In genomic region chr16:86499889-86500707, GRCh38 we compare ENCODE assay signal across 22 cellular contexts. TPM values are rescaled to one million over a fixed set of nuclear protein-coding genes. Genes with fewer than 3 reads are reported as not detected.
DNase-seq lines count a peak whose midpoint lies in the region; ATAC-seq and TF ChIP-seq lines count a peak whose summit lies in the region.
"Had no signal": no experiment of that assay in that cellular context is flagged by ENCODE, and none has a peak within 500 bp of the region (broad histone marks: within the 10 kb centered on the region; RNA-seq: fewer than 3 reads in every experiment).

No MANE protein-coding gene starts in this region.

- H3K27me3 ChIP-seq in Peyer's patch = peaks cover 0 to 24% of the 10 kb centered on the region in 2 donors
- peaks cover 71% of the 10 kb centered on the region for H3K27me3 ChIP-seq in gastroesophageal sphincter
- peaks cover 5 to 8% of the 10 kb centered on the region in 2 donors for H3K27me3 ChIP-seq in muscle layer of colon (ENCODE audit: control insufficient read depth in 1 of 2, insufficient read depth in 2 of 2, low read length in 2 of 2)
- peaks cover 0 to 5% of the 10 kb centered on the region in 2 donors for H3K27me3 ChIP-seq in stomach smooth muscle (ENCODE audit: control insufficient read depth in 1 of 2, insufficient read depth in 2 of 2, low read length in 2 of 2)
- peaks cover 39% of the 10 kb centered on the region for H3K27me3 ChIP-seq in ascending aorta

- TF ChIP-seq EP300 in gastroesophageal sphincter (IDR thresholded peaks at IDR 0.05) = no peak

- peak overlapping the region in 1 of 4 donors; percentile 11 for H3K4me3 ChIP-seq in Peyer's patch
- peak overlapping the region in 1 of 2 donors; percentile 62 for H3K4me3 ChIP-seq in gastroesophageal sphincter
- peak overlapping the region in 1 of 2 donors; percentile 95 for H3K4me3 ChIP-seq in muscle layer of colon (ENCODE audit: low read depth in 1 of 2, low read length in 2 of 2)
- H3K4me3 ChIP-seq in stomach smooth muscle (ENCODE audit: low read length in 2 of 2) = peak overlapping the region; percentile 86 to 96
- H3K4me3 ChIP-seq in ascending aorta = no peak overlapping the region
- H3K4me3 ChIP-seq: heart right ventricle, spleen had no signal

- H3K9me3 ChIP-seq in Peyer's patch (no peaks in the 10 kb centered on the region), gastroesophageal sphincter (no peaks in the 10 kb centered on the region), muscle layer of colon (ENCODE audit: low read length) (no peaks in the 10 kb centered on the region), stomach smooth muscle (ENCODE audit: control insufficient read depth in 2 of 2, low read length in 2 of 2) (no peaks in the 10 kb centered on the region), ascending aorta (no peaks in the 10 kb centered on the region)
- H3K9me3 ChIP-seq: heart right ventricle, spleen had no signal

- intact Hi-C loops in ascending aorta (cut with DNase I) = loop anchor here (2.0 kb wide), 1 partner anchor 71 kb away; no protein-coding TSS in a partner anchor

- 28 to 33% methylated on average over 5 to 6 of the region's 16 CpGs for WGBS in gastroesophageal sphincter (ENCODE audit: low coverage in 1 of 2), 2 donors

- ATAC-seq in gastroesophageal sphincter = no peak
- ATAC-seq in GM21619 (IDR thresholded peaks at IDR 0.05; ENCODE audit: unreplicated experiment) = no peak
- ATAC-seq: activated naive CD8-positive, alpha-beta T cell treated with anti-CD3 and anti-CD28 coated beads, Interleukin-2, amount 50 U/mL, for 24 hours; activated T-cell treated with anti-CD3 and anti-CD28 coated beads, Interleukin-2, amount 50 U/mL, for 4 hours; naive thymus-derived CD8-positive, alpha-beta T cell had no signal

- TF ChIP-seq CTCF in Peyer's patch (IDR thresholded peaks at IDR 0.05) (no peak), gastroesophageal sphincter (IDR thresholded peaks at IDR 0.05) (no peak), ascending aorta (IDR thresholded peaks at IDR 0.05) (no peak)

- H3K27ac ChIP-seq in Peyer's patch (peak overlapping the region; percentile 53 to 99 (median 75)), gastroesophageal sphincter (peak overlapping the region; percentile 94 to 99 (median 98)), muscle layer of colon (ENCODE audit: low read depth, low read length) (peak overlapping the region; percentile 94), stomach smooth muscle (ENCODE audit: low read length) (peak overlapping the region; percentile 99), ascending aorta (no peak overlapping the region)
- H3K27ac ChIP-seq: C4-2B, heart right ventricle, spleen, WERI-Rb-1 had no signal

- H3K9ac ChIP-seq in muscle layer of colon (ENCODE audit: low read length) = peak overlapping the region; percentile 94
- peak overlapping the region; percentile 98 to 100 for H3K9ac ChIP-seq in stomach smooth muscle (ENCODE audit: low read length in 2 of 2)

- DNase-seq in Peyer's patch (no peak), NCI-H82 treated with DMSO at 0.1 percent for 48 hours (lab: John Stamatoyannopoulos, UW; ENCODE audit: unreplicated experiment) (no peak), COLO829 (ENCODE audit: low spot score) (no peak), ascending aorta (ENCODE audit: low spot score in 2 of 2) (no peak)
- DNase-seq: activated CD4-positive, alpha-beta T cell treated with anti-CD3 and anti-CD28 coated beads, Interleukin-2, amount 10 ng/mL, durations not matched to agents 24 days and 14 days; activated gamma-delta T cell treated with Interleukin-2 at 50 U/mL for 16 hours; activated naive CD8-positive, alpha-beta T cell treated with anti-CD3 and anti-CD28 coated beads, Interleukin-2, amount 50 U/mL, for 24 hours; activated T-cell treated with anti-CD3 and anti-CD28 coated beads, Interleukin-2, amount 50 U/mL, for 4 hours; DND-41; heart right ventricle; NCI-H1694; spleen; substantia nigra; T1000; WERI-Rb-1 had no signal

- TF ChIP-seq POLR2A in Peyer's patch (IDR thresholded peaks at IDR 0.05) (no peak), gastroesophageal sphincter (IDR thresholded peaks at IDR 0.05) (peak in 1 of 2 donors; percentile 29)

- H3K36me3 ChIP-seq in Peyer's patch = no peaks in the 10 kb centered on the region
- H3K36me3 ChIP-seq in gastroesophageal sphincter = no peaks in the 10 kb centered on the region
- H3K36me3 ChIP-seq in muscle layer of colon (ENCODE audit: insufficient read depth, low read length) = no peaks in the 10 kb centered on the region
- H3K36me3 ChIP-seq in stomach smooth muscle (ENCODE audit: control insufficient read depth in 2 of 2, insufficient read depth in 2 of 2, low read length in 2 of 2) = no peaks in the 10 kb centered on the region
- H3K36me3 ChIP-seq in ascending aorta = no peaks in the 10 kb centered on the region
- H3K36me3 ChIP-seq: heart right ventricle, spleen, WERI-Rb-1 had no signal

- no peaks in the 10 kb centered on the region for H3K4me1 ChIP-seq in Peyer's patch
- H3K4me1 ChIP-seq in gastroesophageal sphincter = peaks cover 0 to 90% (median 11%) of the 10 kb centered on the region in 3 donors
- H3K4me1 ChIP-seq in muscle layer of colon (ENCODE audit: insufficient read depth, low read length) = peaks cover 29% of the 10 kb centered on the region
- H3K4me1 ChIP-seq in stomach smooth muscle (ENCODE audit: control insufficient read depth, insufficient read depth, low read length) = peaks cover 62% of the 10 kb centered on the region
- H3K4me1 ChIP-seq in ascending aorta = peaks cover 0 to 6% of the 10 kb centered on the region in 2 donors

RNA-seq across cellular contexts. Expression of gene FOXF1, which starts 10.2 kb away (rescaled TPM):
- total RNA-seq in Peyer's patch (10 to 100 TPM in 2 of 4 donors, 1 to 10 TPM in 2; 4.4 to 36.3 (median 9.0) TPM), gastroesophageal sphincter (10 to 100 TPM; 39.7 to 81.1 (median 59.3) TPM), ascending aorta (3.2 TPM)
- total RNA-seq: activated CD4-positive, alpha-beta T cell treated with anti-CD3 and anti-CD28 coated beads, Interleukin-2, amount 10 ng/mL, durations not matched to agents 24 days and 14 days; naive thymus-derived CD8-positive, alpha-beta T cell; osteocyte had no signal

RNA-seq across cellular contexts. Expression of gene MTHFSD, which starts 54.9 kb away (rescaled TPM):
- total RNA-seq in Peyer's patch = 10 to 100 TPM; 18.2 to 35.4 (median 21.9) TPM
- total RNA-seq in gastroesophageal sphincter = 10 to 100 TPM; 12.5 to 26.6 (median 19.3) TPM
- total RNA-seq in ascending aorta = 44.1 TPM

Comparison
In these comparisons a context has a peak if more than half of its experiments do, and no peak if none do; other contexts are left out.
1. H3K27ac ChIP-seq: peak in Peyer's patch (4 of 4), gastroesophageal sphincter (4 of 4), muscle layer of colon (single experiment) and stomach smooth muscle (single experiment); none in ascending aorta (0 of 2).
2. H3K4me3 ChIP-seq: peak in stomach smooth muscle (2 of 2); none in ascending aorta (0 of 2).